In the genomic region with DNA sequence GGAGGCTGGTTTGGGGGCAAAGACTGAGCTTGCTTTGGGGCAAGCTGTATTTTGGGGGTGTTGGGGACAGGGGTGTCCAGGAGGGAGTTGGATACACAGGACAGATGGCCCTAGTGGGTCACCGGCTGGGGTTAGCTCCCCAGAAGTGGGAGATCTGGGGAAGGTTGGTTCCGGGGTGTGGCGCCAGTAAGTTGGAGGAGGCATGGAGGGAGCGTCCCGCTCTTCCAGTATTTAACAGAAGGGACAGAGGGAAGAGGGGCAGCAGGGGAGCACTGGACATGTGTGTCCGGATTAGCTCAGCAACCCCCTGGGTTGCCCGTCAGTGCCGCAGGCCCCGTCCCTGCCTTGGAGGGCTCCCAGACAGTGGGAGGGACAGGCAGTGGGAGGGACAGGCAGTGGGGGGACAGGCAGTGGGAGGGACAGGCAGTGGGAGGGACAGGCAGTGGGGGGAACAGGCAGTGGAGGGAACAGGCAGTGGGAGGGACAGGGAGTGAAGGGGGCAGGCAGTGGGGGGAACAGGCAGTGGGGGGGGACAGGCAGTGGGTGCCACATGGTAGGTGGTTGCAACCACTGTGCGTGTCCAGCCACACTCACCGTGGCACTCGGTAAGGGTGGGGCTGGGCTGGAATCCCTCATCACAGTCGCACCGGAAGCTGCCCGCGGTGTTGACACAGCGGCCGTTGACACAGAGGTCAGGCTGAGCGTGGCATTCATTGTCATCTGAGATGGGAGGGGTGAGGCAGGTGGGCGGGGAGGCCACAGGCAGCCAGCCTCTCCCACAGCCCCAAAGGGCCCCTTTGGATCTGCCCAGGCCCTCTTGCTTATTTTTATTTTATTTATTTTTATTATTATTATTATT, we compare ENCODE assay signal across 1 cellular context.
TF ChIP-seq lines count a peak whose summit lies in the region.

No MANE protein-coding gene starts in this region.

TF ChIP-seq in HepG2, 621 proteins besides CTCF, POLR2A, EP300 and RAD21 (continued from another document):
- peak; percentile 71 for TF ChIP-seq DMAP1 (CRISPR knock-in tag; IDR thresholded peaks at IDR 0.05)
- no peak for TF ChIP-seq TMF1 (CRISPR knock-in tag; IDR thresholded peaks at IDR 0.05; ENCODE audit: low read depth)
- 0 out of 2 replicates have a peak, but pooled peaks have one; percentile 31 for TF ChIP-seq ZNF121 (CRISPR knock-in tag; IDR thresholded peaks at IDR 0.05)
- peak; percentile 52; the same call in 1 of the 2 replicates for TF ChIP-seq HNRNPL (IDR thresholded peaks at IDR 0.05; ENCODE audit: low read depth, low read length)
- no peak for TF ChIP-seq JARID2 (CRISPR knock-in tag; IDR thresholded peaks at IDR 0.05; ENCODE audit: insufficient replicate concordance)
- TF ChIP-seq ZMYM3 (CRISPR knock-in tag; IDR thresholded peaks at IDR 0.05), result peak; percentile 69
- no peak for TF ChIP-seq ELF4 (CRISPR knock-in tag; IDR thresholded peaks at IDR 0.05; ENCODE audit: borderline replicate concordance)
- peak; percentile 92 for TF ChIP-seq GABPB1 (CRISPR knock-in tag; IDR thresholded peaks at IDR 0.05)
- TF ChIP-seq E2F5 (CRISPR knock-in tag; conservative IDR thresholded peaks at IDR 0.05), result no peak
- TF ChIP-seq ZNF263 (CRISPR knock-in tag; IDR thresholded peaks at IDR 0.05), result 0 out of 2 replicates have a peak, but pooled peaks have one; percentile 15
- TF ChIP-seq MED1 (CRISPR knock-in tag; IDR thresholded peaks at IDR 0.05), result peak; percentile 70; the same call in 1 of the 2 replicates
- TF ChIP-seq, protein P1, sequence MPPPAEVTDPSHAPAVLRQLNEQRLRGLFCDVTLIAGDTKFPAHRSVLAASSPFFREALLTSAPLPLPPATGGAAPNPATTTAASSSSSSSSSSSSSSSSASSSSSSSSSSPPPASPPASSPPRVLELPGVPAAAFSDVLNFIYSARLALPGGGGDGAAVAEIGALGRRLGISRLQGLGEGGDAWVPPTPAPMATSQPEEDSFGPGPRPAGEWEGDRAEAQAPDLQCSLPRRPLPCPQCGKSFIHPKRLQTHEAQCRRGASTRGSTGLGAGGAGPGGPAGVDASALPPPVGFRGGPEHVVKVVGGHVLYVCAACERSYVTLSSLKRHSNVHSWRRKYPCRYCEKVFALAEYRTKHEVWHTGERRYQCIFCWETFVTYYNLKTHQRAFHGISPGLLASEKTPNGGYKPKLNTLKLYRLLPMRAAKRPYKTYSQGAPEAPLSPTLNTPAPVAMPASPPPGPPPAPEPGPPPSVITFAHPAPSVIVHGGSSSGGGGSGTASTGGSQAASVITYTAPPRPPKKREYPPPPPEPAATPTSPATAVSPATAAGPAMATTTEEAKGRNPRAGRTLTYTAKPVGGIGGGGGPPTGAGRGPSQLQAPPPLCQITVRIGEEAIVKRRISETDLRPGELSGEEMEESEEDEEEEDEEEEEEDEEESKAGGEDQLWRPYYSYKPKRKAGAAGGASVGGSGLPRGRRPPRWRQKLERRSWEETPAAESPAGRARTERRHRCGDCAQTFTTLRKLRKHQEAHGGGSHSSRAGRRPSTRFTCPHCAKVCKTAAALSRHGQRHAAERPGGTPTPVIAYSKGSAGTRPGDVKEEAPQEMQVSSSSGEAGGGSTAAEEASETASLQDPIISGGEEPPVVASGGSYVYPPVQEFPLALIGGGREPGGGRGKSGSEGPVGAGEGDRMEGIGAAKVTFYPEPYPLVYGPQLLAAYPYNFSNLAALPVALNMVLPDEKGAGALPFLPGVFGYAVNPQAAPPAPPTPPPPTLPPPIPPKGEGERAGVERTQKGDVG (CRISPR knock-in tag; IDR thresholded peaks at IDR 0.05; ENCODE audit: borderline replicate concordance), result no peak
- 0 out of 2 replicates have a peak, but pooled peaks have one; percentile 55 for TF ChIP-seq MIXL1 (CRISPR knock-in tag; IDR thresholded peaks at IDR 0.05)
- TF ChIP-seq, protein P2, sequence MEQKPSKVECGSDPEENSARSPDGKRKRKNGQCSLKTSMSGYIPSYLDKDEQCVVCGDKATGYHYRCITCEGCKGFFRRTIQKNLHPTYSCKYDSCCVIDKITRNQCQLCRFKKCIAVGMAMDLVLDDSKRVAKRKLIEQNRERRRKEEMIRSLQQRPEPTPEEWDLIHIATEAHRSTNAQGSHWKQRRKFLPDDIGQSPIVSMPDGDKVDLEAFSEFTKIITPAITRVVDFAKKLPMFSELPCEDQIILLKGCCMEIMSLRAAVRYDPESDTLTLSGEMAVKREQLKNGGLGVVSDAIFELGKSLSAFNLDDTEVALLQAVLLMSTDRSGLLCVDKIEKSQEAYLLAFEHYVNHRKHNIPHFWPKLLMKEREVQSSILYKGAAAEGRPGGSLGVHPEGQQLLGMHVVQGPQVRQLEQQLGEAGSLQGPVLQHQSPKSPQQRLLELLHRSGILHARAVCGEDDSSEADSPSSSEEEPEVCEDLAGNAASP (CRISPR knock-in tag; IDR thresholded peaks at IDR 0.05; ENCODE audit: borderline replicate concordance), result peak; percentile 52; the same call in 1 of the 2 replicates
- peak; percentile 70 for TF ChIP-seq NR2C2 (CRISPR knock-in tag; IDR thresholded peaks at IDR 0.05; ENCODE audit: borderline replicate concordance)
- TF ChIP-seq ZNF678 (CRISPR knock-in tag; IDR thresholded peaks at IDR 0.05), result no peak
- no peak for TF ChIP-seq ZNF781 (CRISPR knock-in tag; IDR thresholded peaks at IDR 0.05; ENCODE audit: borderline replicate concordance, not compliant biosample characterization)
- TF ChIP-seq, protein P3, sequence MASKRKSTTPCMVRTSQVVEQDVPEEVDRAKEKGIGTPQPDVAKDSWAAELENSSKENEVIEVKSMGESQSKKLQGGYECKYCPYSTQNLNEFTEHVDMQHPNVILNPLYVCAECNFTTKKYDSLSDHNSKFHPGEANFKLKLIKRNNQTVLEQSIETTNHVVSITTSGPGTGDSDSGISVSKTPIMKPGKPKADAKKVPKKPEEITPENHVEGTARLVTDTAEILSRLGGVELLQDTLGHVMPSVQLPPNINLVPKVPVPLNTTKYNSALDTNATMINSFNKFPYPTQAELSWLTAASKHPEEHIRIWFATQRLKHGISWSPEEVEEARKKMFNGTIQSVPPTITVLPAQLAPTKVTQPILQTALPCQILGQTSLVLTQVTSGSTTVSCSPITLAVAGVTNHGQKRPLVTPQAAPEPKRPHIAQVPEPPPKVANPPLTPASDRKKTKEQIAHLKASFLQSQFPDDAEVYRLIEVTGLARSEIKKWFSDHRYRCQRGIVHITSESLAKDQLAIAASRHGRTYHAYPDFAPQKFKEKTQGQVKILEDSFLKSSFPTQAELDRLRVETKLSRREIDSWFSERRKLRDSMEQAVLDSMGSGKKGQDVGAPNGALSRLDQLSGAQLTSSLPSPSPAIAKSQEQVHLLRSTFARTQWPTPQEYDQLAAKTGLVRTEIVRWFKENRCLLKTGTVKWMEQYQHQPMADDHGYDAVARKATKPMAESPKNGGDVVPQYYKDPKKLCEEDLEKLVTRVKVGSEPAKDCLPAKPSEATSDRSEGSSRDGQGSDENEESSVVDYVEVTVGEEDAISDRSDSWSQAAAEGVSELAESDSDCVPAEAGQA (IDR thresholded peaks at IDR 0.05; ENCODE audit: low read depth), result peak; percentile 71
- TF ChIP-seq, protein P3 (CRISPR knock-in tag; IDR thresholded peaks at IDR 0.05; ENCODE audit: borderline replicate concordance), result no peak
- TF ChIP-seq ZNF790 (CRISPR knock-in tag; IDR thresholded peaks at IDR 0.05; ENCODE audit: borderline replicate concordance), result no peak
- peak; percentile 16; the same call in 1 of the 2 replicates for TF ChIP-seq TRIM24 (CRISPR knock-in tag; IDR thresholded peaks at IDR 0.05)
- TF ChIP-seq RXRB (CRISPR knock-in tag; IDR thresholded peaks at IDR 0.05; ENCODE audit: borderline replicate concordance), result peak; percentile 96
- no peak for TF ChIP-seq ZSCAN22 (CRISPR knock-in tag; IDR thresholded peaks at IDR 0.05)
- TF ChIP-seq, protein P4, sequence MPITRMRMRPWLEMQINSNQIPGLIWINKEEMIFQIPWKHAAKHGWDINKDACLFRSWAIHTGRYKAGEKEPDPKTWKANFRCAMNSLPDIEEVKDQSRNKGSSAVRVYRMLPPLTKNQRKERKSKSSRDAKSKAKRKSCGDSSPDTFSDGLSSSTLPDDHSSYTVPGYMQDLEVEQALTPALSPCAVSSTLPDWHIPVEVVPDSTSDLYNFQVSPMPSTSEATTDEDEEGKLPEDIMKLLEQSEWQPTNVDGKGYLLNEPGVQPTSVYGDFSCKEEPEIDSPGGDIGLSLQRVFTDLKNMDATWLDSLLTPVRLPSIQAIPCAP (CRISPR knock-in tag; IDR thresholded peaks at IDR 0.05; ENCODE audit: low read depth), result no peak
- TF ChIP-seq MBNL3 (CRISPR knock-in tag; conservative IDR thresholded peaks at IDR 0.05), result no peak
- TF ChIP-seq ONECUT2 (CRISPR knock-in tag; IDR thresholded peaks at IDR 0.05), result no peak
- TF ChIP-seq ZBTB7A (CRISPR knock-in tag; IDR thresholded peaks at IDR 0.05), result 0 out of 2 replicates have a peak, but pooled peaks have one; percentile 62
- no peak for TF ChIP-seq ZNF558 (CRISPR knock-in tag; IDR thresholded peaks at IDR 0.05; ENCODE audit: borderline replicate concordance)
- TF ChIP-seq FOXO1 (CRISPR knock-in tag; IDR thresholded peaks at IDR 0.05), result peak; percentile 91
- peak; percentile 80 for TF ChIP-seq ZNF609 (CRISPR knock-in tag; IDR thresholded peaks at IDR 0.05; ENCODE audit: borderline replicate concordance)
- no peak for TF ChIP-seq ZNF362 (CRISPR knock-in tag; IDR thresholded peaks at IDR 0.05; ENCODE audit: borderline replicate concordance)
